16 cellular contexts compared by ENCODE assay signal in the genomic region with DNA sequence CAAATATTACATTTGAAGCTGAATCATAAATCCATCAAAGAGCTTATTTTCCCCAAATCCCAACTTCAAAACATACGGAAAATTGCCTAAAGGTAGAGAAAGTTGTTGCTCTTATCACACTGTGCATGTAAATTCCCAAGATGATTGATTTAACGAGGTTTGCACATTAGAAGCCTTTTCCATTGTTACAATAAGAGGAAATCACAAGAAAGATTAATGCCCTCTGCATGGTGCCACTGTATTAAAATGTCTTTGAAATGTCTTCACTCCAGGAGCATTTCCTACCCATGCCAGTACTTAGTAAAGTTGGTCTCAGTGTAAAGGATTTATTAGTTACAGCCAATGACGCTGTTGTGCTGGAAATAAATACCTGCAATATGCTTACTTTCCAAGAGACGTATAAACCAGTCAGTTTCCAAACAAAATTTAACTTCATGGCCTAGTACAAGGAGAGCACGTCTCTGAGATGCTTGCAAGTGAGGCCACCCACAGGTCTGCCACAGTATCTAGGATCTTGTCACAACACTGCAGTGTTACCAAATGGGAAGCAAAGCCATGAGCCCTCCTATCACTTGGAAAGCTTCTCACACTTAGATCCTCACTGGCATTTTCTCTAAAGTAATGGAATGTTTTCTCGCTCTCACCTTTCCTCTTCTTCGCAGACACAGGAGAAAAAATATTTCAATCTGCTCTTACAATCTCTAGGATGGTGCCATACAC.
DNase-seq lines count a peak whose midpoint lies in the region; ATAC-seq and TF ChIP-seq lines count a peak whose summit lies in the region.
"Had no signal": no experiment of that assay in that cellular context is flagged by ENCODE, and none has a peak within 500 bp of the region (broad histone marks: within the 10 kb centered on the region; RNA-seq: fewer than 3 reads in every experiment).

No MANE protein-coding gene starts in this region.

- H3K36me3 Mint-ChIP-seq in brain (no peaks in the 10 kb centered on the region), neural progenitor cell (no peaks in the 10 kb centered on the region)

- no peaks in the 10 kb centered on the region for H3K79me2 ChIP-seq in neural progenitor cell (ENCODE audit: low read depth)

- no peaks in the 10 kb centered on the region; the same call in 1 of the 2 replicates for H3K27me3 ChIP-seq in H7 (ENCODE audit: control insufficient read depth, insufficient read depth, low read length)
- no peaks in the 10 kb centered on the region for H3K27me3 ChIP-seq in neural progenitor cell
- H3K27me3 ChIP-seq: BE2C had no signal

- H3K9me3 Mint-ChIP-seq in brain, result peaks cover 0 to 4% (median 0%) of the 10 kb centered on the region in 5 experiments
- H3K9me3 Mint-ChIP-seq in neural progenitor cell, result no peaks in the 10 kb centered on the region
- H3K9me3 Mint-ChIP-seq: CD4-positive, alpha-beta T cell had no signal

- H3K27ac ChIP-seq in neural progenitor cell, result no peak overlapping the region

- H3K9ac ChIP-seq in neural progenitor cell, result no peak overlapping the region

- H3K9me3 ChIP-seq in neural progenitor cell (ENCODE audit: low read depth), result no peaks in the 10 kb centered on the region
- H3K9me3 ChIP-seq: BE2C had no signal

- H3K4me3 ChIP-seq in H7 (ENCODE audit: insufficient read depth, low read depth, low read length), result no peak overlapping the region
- H3K4me3 ChIP-seq in neural progenitor cell, result no peak overlapping the region

- no peaks in the 10 kb centered on the region for H4K20me1 ChIP-seq in neural progenitor cell (ENCODE audit: low read depth)

- DNase-seq in H7, result peak; percentile 23
- peak; percentile 42 for DNase-seq in NCI-H1048 (lab: John Stamatoyannopoulos, UW)
- DNase-seq in neural progenitor cell (ENCODE audit: low spot score), result peak; percentile 16
- DNase-seq in NCI-H2029 (lab: John Stamatoyannopoulos, UW), result no peak
- no peak for DNase-seq in activated effector memory CD4-positive, alpha-beta T cell treated with Interleukin-2 at 50 U/mL for 16 hours
- DNase-seq: BE2C; Calu3; CD4-positive, alpha-beta T cell; DMS53; IMR-90; NCI-H1417 treated with DMSO at 0.1 percent for 48 hours; NCI-H2029 treated with DMSO at 0.1 percent for 48 hours; NCI-H510A; NCI-H774 had no signal

- H3K27me3 Mint-ChIP-seq in brain, result no peaks in the 10 kb centered on the region
- peaks cover 2% of the 10 kb centered on the region for H3K27me3 Mint-ChIP-seq in neural progenitor cell (ENCODE audit: insufficient read depth, low read depth)

- peaks cover 19% of the 10 kb centered on the region for H3K4me1 ChIP-seq in neural progenitor cell
- H3K4me1 ChIP-seq: BE2C had no signal

- H3K36me3 ChIP-seq in H7 (replicated peaks; ENCODE audit: control insufficient read depth, insufficient read depth, low read length) (no peaks in the 10 kb centered on the region), neural progenitor cell (no peaks in the 10 kb centered on the region)
- H3K36me3 ChIP-seq: BE2C had no signal

- no peak overlapping the region for H3K4me3 Mint-ChIP-seq in brain
- no peak overlapping the region for H3K4me3 Mint-ChIP-seq in neural progenitor cell
- H3K4me3 Mint-ChIP-seq: CD4-positive, alpha-beta T cell had no signal

- TF ChIP-seq CTCF in brain (conservative IDR thresholded peaks at IDR 0.05) (no peak), neural progenitor cell (IDR thresholded peaks at IDR 0.05) (no peak)

- no peaks in the 10 kb centered on the region for H3F3A ChIP-seq in neural progenitor cell (ENCODE audit: low read depth)

- peak overlapping the region in 3 of 5 experiments; percentile 16 to 74 (median 69) for H3K27ac Mint-ChIP-seq in brain
- H3K27ac Mint-ChIP-seq in neural progenitor cell, result no peak overlapping the region
- H3K27ac Mint-ChIP-seq: CD4-positive, alpha-beta T cell had no signal

- peak overlapping the region; percentile 41 for H3K4me2 ChIP-seq in neural progenitor cell

- H3K4me1 Mint-ChIP-seq in brain (peaks cover 24% of the 10 kb centered on the region), neural progenitor cell (peaks cover 16% of the 10 kb centered on the region)

- no peak for ATAC-seq in GM21381 (IDR thresholded peaks at IDR 0.05; ENCODE audit: unreplicated experiment)

- H2AFZ ChIP-seq in neural progenitor cell (replicated peaks), result peak overlapping the region; percentile 30

Comparison
In these comparisons a context has a peak if more than half of its experiments do, and no peak if none do; other contexts are left out.
1. DNase-seq: peak in H7 (single experiment), NCI-H1048 (single experiment) and neural progenitor cell (single experiment); none in NCI-H2029 (single experiment) and activated effector memory CD4-positive, alpha-beta T cell treated with Interleukin-2 at 50 U/mL for 16 hours (single experiment).